10 cellular contexts compared by ENCODE assay signal in the genomic region with DNA sequence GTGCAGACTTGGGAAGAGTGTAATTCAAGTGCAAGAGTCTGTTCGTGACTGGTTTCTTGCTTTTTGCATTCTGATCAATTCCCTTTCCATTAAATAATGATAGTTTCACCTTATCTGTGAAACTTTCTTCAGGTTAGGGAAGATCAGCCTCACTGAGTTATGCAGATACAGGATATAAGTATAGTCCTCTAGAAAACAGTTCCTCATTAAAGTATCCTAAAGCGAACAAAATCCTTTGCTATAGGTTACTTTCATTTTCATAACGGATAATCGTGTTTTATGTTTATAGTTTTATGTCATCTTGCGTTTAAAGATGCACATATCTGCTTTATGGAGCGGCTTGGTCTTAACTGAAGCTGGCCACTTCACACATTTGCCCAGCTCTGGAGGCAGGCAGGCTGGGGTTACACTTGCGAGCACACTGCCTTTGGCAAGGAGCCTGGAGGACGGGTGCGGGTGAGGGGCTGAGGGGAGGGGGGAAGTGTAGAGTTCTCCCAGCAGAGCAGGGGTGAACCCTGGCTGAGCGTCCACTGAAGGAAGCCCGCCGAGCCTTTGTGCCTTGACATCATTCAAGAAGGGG.
DNase-seq lines count a peak whose midpoint lies in the region; ATAC-seq, FAIRE-seq and TF ChIP-seq lines count a peak whose summit lies in the region.
"Had no signal": no experiment of that assay in that cellular context is flagged by ENCODE, and none has a peak within 500 bp of the region (broad histone marks: within the 10 kb centered on the region; RNA-seq: fewer than 3 reads in every experiment).

No MANE protein-coding gene starts in this region.

- WGBS in liver: 39% methylated on average over 12 of the region's 12 CpGs
- 97% methylated on average over 12 of the region's 12 CpGs for WGBS in HepG2 (ENCODE audit: low lambda C conversion rate)

- no peak for TF ChIP-seq EP300 in HepG2 (IDR thresholded peaks at IDR 0.05; ENCODE audit: low read depth in 2 of 2, low read length in 2 of 2)
- TF ChIP-seq EP300 in HepG2 (CRISPR knock-in tag; IDR thresholded peaks at IDR 0.05; ENCODE audit: borderline replicate concordance): no peak

- DNase-seq in HepG2 (ENCODE audit: low spot score) (no peak), memory B cell (ENCODE audit: low spot score in 2 of 2) (no peak), vagina (ENCODE audit: extremely low spot score in 2 of 2) (no peak), cerebellar cortex (ENCODE audit: low spot score) (no peak)
- no peak for DNase-seq in activated naive CD8-positive, alpha-beta T cell treated with anti-CD3 and anti-CD28 coated beads, Interleukin-2, amount 10 ng/mL, durations not matched to agents 7 days and 5 days
- DNase-seq: WERI-Rb-1 had no signal

- peak overlapping the region; percentile 79 for H3K4me3 Mint-ChIP-seq in activated naive CD8-positive, alpha-beta T cell treated with anti-CD3 and anti-CD28 coated beads, Interleukin-2, amount 10 ng/mL, durations not matched to agents 7 days and 5 days
- H3K4me3 Mint-ChIP-seq in memory B cell: peak overlapping the region; percentile 66

- H3K27ac Mint-ChIP-seq in activated naive CD8-positive, alpha-beta T cell treated with anti-CD3 and anti-CD28 coated beads, Interleukin-2, amount 10 ng/mL, durations not matched to agents 7 days and 5 days: peak overlapping the region; percentile 45
- H3K27ac Mint-ChIP-seq in memory B cell: no peak overlapping the region

- H3K9me3 Mint-ChIP-seq in activated naive CD8-positive, alpha-beta T cell treated with anti-CD3 and anti-CD28 coated beads, Interleukin-2, amount 10 ng/mL, durations not matched to agents 7 days and 5 days: no peaks in the 10 kb centered on the region
- no peaks in the 10 kb centered on the region for H3K9me3 Mint-ChIP-seq in memory B cell

- ATAC-seq in HepG2 (no peak), memory B cell (ENCODE audit: low read depth) (no peak), GM19395 (IDR thresholded peaks at IDR 0.05; ENCODE audit: unreplicated experiment) (no peak), GM19467 (IDR thresholded peaks at IDR 0.05; ENCODE audit: unreplicated experiment) (no peak)
- no peak for ATAC-seq in activated naive CD8-positive, alpha-beta T cell treated with anti-CD3 and anti-CD28 coated beads, Interleukin-2, amount 10 ng/mL, durations not matched to agents 7 days and 5 days (ENCODE audit: low read depth)

- H3K4me3 ChIP-seq in liver (ENCODE audit: low read depth in 1 of 3, low read length in 3 of 3) (peak overlapping the region in 2 of 3 donors; percentile 3 to 27), HepG2 (replicated peaks in 1 of 3; ENCODE audit: insufficient read depth in 1 of 3, low read depth in 2 of 3, low read length in 3 of 3) (no peak overlapping the region), vagina (peak overlapping the region; percentile 22 to 27)

- no peaks in the 10 kb centered on the region for H3K9me3 ChIP-seq in liver (ENCODE audit: control insufficient read depth in 4 of 4, low read length in 3 of 4)
- no peaks in the 10 kb centered on the region for H3K9me3 ChIP-seq in HepG2 (ENCODE audit: low read length)
- no peaks in the 10 kb centered on the region for H3K9me3 ChIP-seq in vagina

- peaks cover 2% of the 10 kb centered on the region for H3K4me1 Mint-ChIP-seq in activated naive CD8-positive, alpha-beta T cell treated with anti-CD3 and anti-CD28 coated beads, Interleukin-2, amount 10 ng/mL, durations not matched to agents 7 days and 5 days
- peaks cover 2% of the 10 kb centered on the region for H3K4me1 Mint-ChIP-seq in memory B cell

- CTCF ChIA-PET in HepG2 (lab: Yijun Ruan, JAX; ENCODE audit: low intra/inter-chr PET ratio, low total read pairs): interaction anchor here (1.0 to 1.4 kb wide), 2 partner anchors 28 to 73 kb away, joined by 3 to 4 read pairs; no protein-coding TSS in a partner anchor

- TF ChIP-seq RAD21 in liver (IDR thresholded peaks at IDR 0.05) (peak in 1 of 2 donors; percentile 14), HepG2 (CRISPR knock-in tag; IDR thresholded peaks at IDR 0.05) (no peak)

- no TSS peak for BruUV-seq in HepG2 (replicated peaks; lab: Mats Ljungman, UMichigan)

- no peak for TF ChIP-seq CTCF in liver (IDR thresholded peaks at IDR 0.05; ENCODE audit: low read depth, low read length, missing input control)
- no peak for TF ChIP-seq CTCF in HepG2 (CRISPR knock-in tag; IDR thresholded peaks at IDR 0.05)
- TF ChIP-seq CTCF in vagina (IDR thresholded peaks at IDR 0.05): no peak

- peak overlapping the region in 1 of 2 donors; percentile 34 for H3K9ac ChIP-seq in liver (ENCODE audit: low read depth in 1 of 2, low read length in 2 of 2)
- H3K9ac ChIP-seq in HepG2 (ENCODE audit: insufficient read depth, low read depth, low read length): no peak overlapping the region

- no peaks in the 10 kb centered on the region for H4K20me1 ChIP-seq in HepG2 (ENCODE audit: insufficient read depth, low read length)

- no peaks in the 10 kb centered on the region for H3K27me3 ChIP-seq in liver (ENCODE audit: control insufficient read depth in 4 of 4, insufficient read depth in 4 of 4, low read length in 3 of 4)
- H3K27me3 ChIP-seq in HepG2 (ENCODE audit: control insufficient read depth in 1 of 2, insufficient read depth in 2 of 2, low read length in 2 of 2): no peaks in the 10 kb centered on the region
- H3K27me3 ChIP-seq in vagina: no peaks in the 10 kb centered on the region

- no peak overlapping the region for H2AFZ ChIP-seq in HepG2 (ENCODE audit: low read length)

- POLR2A ChIA-PET in HepG2 (lab: Yijun Ruan, JAX): interaction anchor here (1.4 kb wide), 1 partner anchor 7 kb away, joined by 3 read pairs; no protein-coding TSS in a partner anchor
- POLR2A ChIA-PET in activated naive CD8-positive, alpha-beta T cell treated with anti-CD3 and anti-CD28 coated beads, Interleukin-2, amount 10 ng/mL, durations not matched to agents 7 days and 5 days (lab: Charles Lee): no interaction called here

- peaks cover 11% of the 10 kb centered on the region for H3K27me3 Mint-ChIP-seq in activated naive CD8-positive, alpha-beta T cell treated with anti-CD3 and anti-CD28 coated beads, Interleukin-2, amount 10 ng/mL, durations not matched to agents 7 days and 5 days
- no peaks in the 10 kb centered on the region for H3K27me3 Mint-ChIP-seq in memory B cell

- intact Hi-C loops in HepG2 (cut with micrococcal nuclease; ENCODE audit: unreplicated experiment) (no loop called here), vagina (cut with DNase I) (no loop called here)

- H3K4me2 ChIP-seq in HepG2 (ENCODE audit: low read depth, low read length): no peak overlapping the region

- FAIRE-seq in HepG2 (lab: Jason Lieb, UNC): no peak
- FAIRE-seq: G401.6 had no signal

- no peak for TF ChIP-seq POLR2A in HepG2 (IDR thresholded peaks at IDR 0.05; ENCODE audit: insufficient read depth in 1 of 2, low read depth in 2 of 2, low read length in 2 of 2)
- no peak for TF ChIP-seq POLR2A in vagina (IDR thresholded peaks at IDR 0.05)

- H3K79me2 ChIP-seq in HepG2 (ENCODE audit: insufficient read depth, low read length): no peaks in the 10 kb centered on the region

- H3K4me1 ChIP-seq in liver (ENCODE audit: control insufficient read depth in 4 of 4, insufficient read depth in 4 of 4, low read length in 3 of 4) (peaks cover 0 to 17% (median 13%) of the 10 kb centered on the region in 4 donors), HepG2 (ENCODE audit: insufficient read depth, low read length) (peaks cover 25% of the 10 kb centered on the region), vagina (peaks cover 9% of the 10 kb centered on the region)

- no peaks in the 10 kb centered on the region for H3K36me3 ChIP-seq in liver (ENCODE audit: control insufficient read depth in 4 of 4, insufficient read depth in 3 of 4, low read depth in 1 of 4, low read length in 3 of 4)
- H3K36me3 ChIP-seq in HepG2 (replicated peaks in 1 of 2; ENCODE audit: control insufficient read depth in 1 of 2, insufficient read depth in 2 of 2, low read length in 2 of 2): no peaks in the 10 kb centered on the region
- no peaks in the 10 kb centered on the region for H3K36me3 ChIP-seq in vagina
- H3K36me3 ChIP-seq: WERI-Rb-1 had no signal

- no peaks in the 10 kb centered on the region for H3K36me3 Mint-ChIP-seq in activated naive CD8-positive, alpha-beta T cell treated with anti-CD3 and anti-CD28 coated beads, Interleukin-2, amount 10 ng/mL, durations not matched to agents 7 days and 5 days
- no peaks in the 10 kb centered on the region for H3K36me3 Mint-ChIP-seq in memory B cell

- in situ Hi-C loops in HepG2 (cut with HindIII; ENCODE audit: extremely low pct_ligation_motif_present, low pct_unique_long_range_greater_than_20kb): no loop called here

- no peak overlapping the region for H3K27ac ChIP-seq in liver (ENCODE audit: low read depth in 1 of 2, low read length in 2 of 2)
- H3K27ac ChIP-seq in HepG2 (ENCODE audit: extremely low read length, insufficient read depth, low read length): no peak overlapping the region
- no peak overlapping the region for H3K27ac ChIP-seq in vagina
- H3K27ac ChIP-seq: WERI-Rb-1 had no signal

TF ChIP-seq in liver, 16 proteins besides CTCF, POLR2A, EP300 and RAD21 (continues in another document):
- no peak for TF ChIP-seq FOXA2 (IDR thresholded peaks at IDR 0.05)
- TF ChIP-seq GABPA (IDR thresholded peaks at IDR 0.05 in 1 of 2, conservative IDR thresholded peaks at IDR 0.05 in 1 of 2): no peak

TF ChIP-seq in HepG2, 621 proteins besides CTCF, POLR2A, EP300 and RAD21:
- TF ChIP-seq MED8 (CRISPR knock-in tag; IDR thresholded peaks at IDR 0.05; ENCODE audit: insufficient replicate concordance) (no peak), ZNF749 (CRISPR knock-in tag; IDR thresholded peaks at IDR 0.05; ENCODE audit: borderline replicate concordance) (no peak), ZNF619 (CRISPR knock-in tag; IDR thresholded peaks at IDR 0.05) (no peak), ZNF614 (CRISPR knock-in tag; IDR thresholded peaks at IDR 0.05; ENCODE audit: borderline replicate concordance) (no peak)
- TF ChIP-seq, protein P1, sequence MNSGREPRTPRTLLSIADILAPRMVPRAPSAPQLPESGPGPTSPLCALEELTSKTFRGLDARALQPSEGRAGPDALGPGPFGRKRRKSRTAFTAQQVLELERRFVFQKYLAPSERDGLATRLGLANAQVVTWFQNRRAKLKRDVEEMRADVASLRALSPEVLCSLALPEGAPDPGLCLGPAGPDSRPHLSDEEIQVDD (CRISPR knock-in tag; IDR thresholded peaks at IDR 0.05; ENCODE audit: borderline replicate concordance): no peak
TF ChIP-seq in HepG2: peak in this region for 0.

Comparison
In these comparisons a context has a peak if more than half of its experiments do, and no peak if none do; other contexts are left out.
1. H3K4me3 ChIP-seq: peak in liver (2 of 3) and vagina (2 of 2); none in HepG2 (0 of 3).